In the genomic region with DNA sequence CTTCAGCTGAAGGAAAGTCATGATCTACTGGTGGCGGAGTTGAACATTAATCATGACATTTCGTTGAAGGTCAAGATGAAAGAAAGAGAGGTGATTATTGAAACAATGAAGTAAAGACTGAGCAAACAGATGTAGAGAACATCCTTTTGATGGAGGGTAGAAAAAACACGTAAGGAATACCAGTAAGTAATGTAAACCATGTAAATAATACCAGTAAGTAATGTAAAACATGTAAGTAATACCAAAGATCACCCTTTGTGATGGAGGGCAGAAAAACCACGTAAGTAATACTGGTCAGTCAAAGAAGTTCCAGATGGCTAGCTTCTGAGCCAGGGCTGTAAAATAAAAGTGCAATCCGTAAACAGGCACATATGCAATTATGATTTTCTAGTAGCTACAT, we compare ENCODE assay signal across 21 cellular contexts.
DNase-seq lines count a peak whose midpoint lies in the region; ATAC-seq and TF ChIP-seq lines count a peak whose summit lies in the region.
"Had no signal": no experiment of that assay in that cellular context is flagged by ENCODE, and none has a peak within 500 bp of the region (broad histone marks: within the 10 kb centered on the region; RNA-seq: fewer than 3 reads in every experiment).

No MANE protein-coding gene starts in this region.

- TF ChIP-seq CTCF in fibroblast of villous mesenchyme (IDR thresholded peaks at IDR 0.05; ENCODE audit: insufficient read depth, low read depth, low read length) = no peak

- H3K4me3 ChIP-seq in fibroblast of villous mesenchyme (ENCODE audit: low read depth, low read length) = no peak overlapping the region
- H3K4me3 ChIP-seq: A549; BLaER1 treated with 17β-estradiol and CSF1 and Interleukin-3, amounts not matched to agents 10 nM and 100 nM; GM23338 had no signal

- DNase-seq in SHP77 treated with DMSO at 0.1 percent for 48 hours (lab: John Stamatoyannopoulos, UW) (peak; percentile 19), SHP77 (lab: John Stamatoyannopoulos, UW) (no peak), DMS53 treated with DMSO at 0.1 percent for 48 hours (lab: John Stamatoyannopoulos, UW; ENCODE audit: unreplicated experiment) (peak; percentile 83), fibroblast of villous mesenchyme (ENCODE audit: low read depth) (peak; percentile 10), DMS 273 treated with DMSO at 0.1 percent for 48 hours (lab: John Stamatoyannopoulos, UW) (no peak)
- no peak for DNase-seq in activated CD4-positive, alpha-beta T cell treated with anti-CD3 and anti-CD28 coated beads, Interleukin-2, amount 10 ng/mL, durations not matched to agents 24 days and 14 days
- DNase-seq: 8988T; ACHN; AML-193; BE2C; Calu3; CD4-positive, alpha-beta memory T cell; COR-L47; DMS153; DMS79 treated with DMSO at 0.1 percent for 48 hours; GF-D8; H9 had no signal

- no peak overlapping the region for H3K27ac Mint-ChIP-seq in activated CD4-positive, alpha-beta T cell treated with anti-CD3 and anti-CD28 coated beads, Interleukin-2, amount 10 ng/mL, durations not matched to agents 24 days and 14 days
- H3K27ac Mint-ChIP-seq: CD4-positive, alpha-beta memory T cell; GM23338; H9 had no signal

- no peaks in the 10 kb centered on the region for H3K4me1 Mint-ChIP-seq in activated CD4-positive, alpha-beta T cell treated with anti-CD3 and anti-CD28 coated beads, Interleukin-2, amount 10 ng/mL, durations not matched to agents 24 days and 14 days
- H3K4me1 Mint-ChIP-seq: CD4-positive, alpha-beta memory T cell; GM23338 had no signal

- H3K27me3 Mint-ChIP-seq in activated CD4-positive, alpha-beta T cell treated with anti-CD3 and anti-CD28 coated beads, Interleukin-2, amount 10 ng/mL, durations not matched to agents 24 days and 14 days = no peaks in the 10 kb centered on the region
- H3K27me3 Mint-ChIP-seq: CD4-positive, alpha-beta memory T cell had no signal

- no peak overlapping the region for H3K4me3 Mint-ChIP-seq in activated CD4-positive, alpha-beta T cell treated with anti-CD3 and anti-CD28 coated beads, Interleukin-2, amount 10 ng/mL, durations not matched to agents 24 days and 14 days
- H3K4me3 Mint-ChIP-seq: CD4-positive, alpha-beta memory T cell; GM23338; H9 had no signal

- H3K9me3 Mint-ChIP-seq in activated CD4-positive, alpha-beta T cell treated with anti-CD3 and anti-CD28 coated beads, Interleukin-2, amount 10 ng/mL, durations not matched to agents 24 days and 14 days = no peaks in the 10 kb centered on the region
- H3K9me3 Mint-ChIP-seq: GM23338, H9 had no signal

- no peaks in the 10 kb centered on the region for H3K36me3 Mint-ChIP-seq in activated CD4-positive, alpha-beta T cell treated with anti-CD3 and anti-CD28 coated beads, Interleukin-2, amount 10 ng/mL, durations not matched to agents 24 days and 14 days (ENCODE audit: low read depth)
- H3K36me3 Mint-ChIP-seq: CD4-positive, alpha-beta memory T cell had no signal

- intact Hi-C loops in activated CD4-positive, alpha-beta T cell treated with anti-CD3 and anti-CD28 coated beads, Interleukin-2, amount 10 ng/mL, durations not matched to agents 24 days and 14 days (cut with micrococcal nuclease) = no loop called here

- ATAC-seq in HG02884 (IDR thresholded peaks at IDR 0.05; ENCODE audit: unreplicated experiment) = no peak
- ATAC-seq: A549, GM23338 had no signal

Comparison
In these comparisons a context has a peak if more than half of its experiments do, and no peak if none do; other contexts are left out.
1. DNase-seq: peak in SHP77 treated with DMSO at 0.1 percent for 48 hours (single experiment), DMS53 treated with DMSO at 0.1 percent for 48 hours (single experiment) and fibroblast of villous mesenchyme (single experiment); none in SHP77 (0 of 2), DMS 273 treated with DMSO at 0.1 percent for 48 hours (single experiment) and activated CD4-positive, alpha-beta T cell treated with anti-CD3 and anti-CD28 coated beads, Interleukin-2, amount 10 ng/mL, durations not matched to agents 24 days and 14 days (single experiment).